ENCODE assay signal across 11 cellular contexts in genomic region chr17:16450028-16450427, GRCh38.
"Had no signal": no experiment of that assay in that cellular context is flagged by ENCODE, and none has a peak within 500 bp of the region (broad histone marks: within the 10 kb centered on the region; RNA-seq: fewer than 3 reads in every experiment).

No MANE protein-coding gene starts in this region.

- H3K4me3 Mint-ChIP-seq: activated naive CD4-positive, alpha-beta T cell treated with anti-CD3 and anti-CD28 coated beads for 36 hours; WTC11 had no signal

- ATAC-seq: body of pancreas, left cardiac atrium, WTC11 had no signal

- H3K9me3 Mint-ChIP-seq: activated naive CD4-positive, alpha-beta T cell treated with anti-CD3 and anti-CD28 coated beads for 36 hours; WTC11 had no signal

- H3K4me3 ChIP-seq: body of pancreas, lung had no signal

- H3K27me3 ChIP-seq: body of pancreas had no signal

- DNase-seq: activated naive CD4-positive, alpha-beta T cell treated with anti-CD3 and anti-CD28 coated beads for 36 hours; amniotic stem cell; body of pancreas; glutamatergic neuron; left cardiac atrium; midbrain; occipital lobe; stimulated activated CD4-positive, alpha-beta T cell treated with anti-CD3 and anti-CD28 coated beads, Interleukin-12 subunit alpha, Interleukin-12 subunit beta, amount 100 ng/mL, for 4 hours; stimulated activated naive CD8-positive, alpha-beta T cell treated with anti-CD3 and anti-CD28 coated beads, Interleukin-15, Interleukin-2, amounts not matched to agents 100 U/mL and 50 U/mL, for 24 hours had no signal

- H3K9me3 ChIP-seq: body of pancreas had no signal
